ENCODE assay signal across 1 cellular context in genomic region chr10:101881036-101881774, GRCh38.
TF ChIP-seq lines count a peak whose summit lies in the region.

No MANE protein-coding gene starts in this region.

TF ChIP-seq in GM12878, 131 proteins besides CTCF, POLR2A, EP300 and RAD21:
- TF ChIP-seq ZNF592 (IDR thresholded peaks at IDR 0.05), result peak; percentile 55; the same call in 1 of the 2 replicates
- TF ChIP-seq MTA2 (IDR thresholded peaks at IDR 0.05; ENCODE audit: low read depth), result peak; percentile 21; the same call in 1 of the 2 replicates
- TF ChIP-seq ZNF687 (IDR thresholded peaks at IDR 0.05), result peak; percentile 74; the same call in 1 of the 2 replicates
- TF ChIP-seq CREM (IDR thresholded peaks at IDR 0.05; ENCODE audit: low read depth), result no peak
- peak; percentile 65; the same call in 1 of the 2 replicates for TF ChIP-seq ZNF384 (IDR thresholded peaks at IDR 0.05; ENCODE audit: borderline replicate concordance, low read depth, low read length)
